In the genomic region with DNA sequence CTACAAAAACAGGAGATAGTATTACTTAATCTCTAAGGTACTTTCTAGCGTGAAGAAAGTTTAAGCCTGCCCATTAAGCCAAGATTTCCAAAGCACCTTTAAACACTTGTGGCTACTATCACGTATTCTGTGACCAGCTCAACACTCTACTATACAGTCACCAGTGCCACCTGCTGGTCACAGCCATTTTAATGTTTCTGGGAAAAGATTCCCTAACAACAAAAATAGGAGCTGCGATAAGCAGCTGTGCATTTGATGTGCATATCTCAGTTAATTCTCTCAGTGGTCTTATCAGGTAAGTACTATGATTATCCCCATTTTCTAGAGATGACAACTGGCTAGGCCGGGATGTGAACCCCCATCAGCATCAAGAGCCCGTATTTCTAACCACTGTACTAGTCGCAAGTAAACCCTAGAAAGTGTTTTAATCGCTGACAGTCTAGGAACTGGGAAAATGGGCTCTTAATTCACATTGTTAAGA, we compare ENCODE assay signal across 8 cellular contexts.
A peak's percentile ranks its signal among the peaks of the same experiment; 100 is the strongest.
DNase-seq lines count a peak whose midpoint lies in the region; TF ChIP-seq lines count a peak whose summit lies in the region.

No MANE protein-coding gene starts in this region.

- H3K4me3 ChIP-seq in coronary artery: peak overlapping the region; percentile 70

- DNase-seq in SIG-M5 treated with dmso at 0.1 percent for 504 hours (lab: John Stamatoyannopoulos, UW; ENCODE audit: unreplicated experiment) (peak; percentile 29), SIG-M5 (lab: John Stamatoyannopoulos, UW) (no peak), NCI-H2081 treated with DMSO at 0.1 percent for 48 hours (lab: John Stamatoyannopoulos, UW) (peak; percentile 0), coronary artery (ENCODE audit: low spot score) (no peak), kidney tubule cell (ENCODE audit: low spot score) (peak; percentile 74)
- DNase-seq in activated CD4-positive, alpha-beta T cell treated with anti-CD3 and anti-CD28 coated beads for 24 hours (ENCODE audit: low read depth in 2 of 2): peak; percentile 43 to 49
- peak; percentile 39 for DNase-seq in stimulated activated CD4-positive, alpha-beta T cell treated with anti-CD3 and anti-CD28 coated beads, Interleukin-2, amount 100 ng/mL, for 4 hours (ENCODE audit: low read depth)
- no peak for DNase-seq in NK-92 treated with Interleukin-12 subunit alpha and Interleukin-12 subunit beta, amount 100 ng/mL, for 24 hours (lab: John Stamatoyannopoulos, UW)

- H3K27ac ChIP-seq in coronary artery: no peak overlapping the region

- TF ChIP-seq CTCF in coronary artery (IDR thresholded peaks at IDR 0.05): peak; percentile 65

Comparison
In these comparisons a context has a peak if more than half of its experiments do, and no peak if none do; other contexts are left out.
1. DNase-seq: peak in SIG-M5 treated with dmso at 0.1 percent for 504 hours (single experiment), NCI-H2081 treated with DMSO at 0.1 percent for 48 hours (single experiment), activated CD4-positive, alpha-beta T cell treated with anti-CD3 and anti-CD28 coated beads for 24 hours (2 of 2), kidney tubule cell (single experiment) and stimulated activated CD4-positive, alpha-beta T cell treated with anti-CD3 and anti-CD28 coated beads, Interleukin-2, amount 100 ng/mL, for 4 hours (single experiment); none in SIG-M5 (single experiment), coronary artery (single experiment) and NK-92 treated with Interleukin-12 subunit alpha and Interleukin-12 subunit beta, amount 100 ng/mL, for 24 hours (single experiment).